Comparison of ENCODE assay signal across 1 cellular context in the genomic region with DNA sequence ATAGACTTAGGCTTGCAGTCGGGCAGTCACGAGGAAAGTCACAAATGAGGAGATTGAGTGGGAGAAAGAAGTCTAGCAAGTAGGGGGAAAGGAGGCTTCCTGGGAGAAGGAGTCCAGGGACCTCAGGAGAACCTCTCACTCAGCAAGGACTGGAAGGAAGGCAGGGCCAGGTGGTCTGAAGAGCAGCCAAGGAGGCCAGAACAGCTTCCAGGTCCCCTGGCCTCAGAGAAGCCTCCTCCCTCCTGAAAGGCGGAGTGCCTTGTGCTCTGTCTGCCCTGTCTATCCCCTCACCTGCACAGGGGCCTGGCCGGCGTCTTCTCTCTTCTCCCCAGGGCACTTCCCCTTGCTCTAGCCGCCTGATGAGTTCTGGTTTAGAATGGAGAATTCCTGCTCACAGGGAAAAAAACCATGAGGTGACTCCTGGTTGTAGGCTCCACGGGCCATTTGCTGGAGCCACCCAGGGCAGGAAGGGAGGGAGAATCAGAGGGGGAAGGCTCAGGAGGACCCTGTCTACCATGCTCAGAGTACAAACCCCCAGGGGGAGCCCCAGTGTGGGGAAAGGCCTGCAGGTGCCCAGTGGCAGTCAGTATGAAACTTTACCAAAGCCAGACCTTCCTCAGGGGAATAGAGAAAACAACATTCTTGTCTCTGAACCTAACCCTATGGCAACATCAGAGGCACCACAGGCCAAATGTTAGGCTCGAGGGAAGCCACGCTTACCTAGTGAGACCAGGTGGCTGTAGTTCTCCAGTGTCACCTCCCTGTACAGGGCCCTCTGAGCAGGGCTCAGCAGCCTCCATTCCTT.
TF ChIP-seq lines count a peak whose summit lies in the region.

No MANE protein-coding gene starts in this region.

TF ChIP-seq in SK-N-SH treated with all-trans-retinoic acid at 6 μM for 48 hours, 23 proteins besides CTCF, POLR2A, EP300 and RAD21 (continued from another document):
- TF ChIP-seq, protein P1, sequence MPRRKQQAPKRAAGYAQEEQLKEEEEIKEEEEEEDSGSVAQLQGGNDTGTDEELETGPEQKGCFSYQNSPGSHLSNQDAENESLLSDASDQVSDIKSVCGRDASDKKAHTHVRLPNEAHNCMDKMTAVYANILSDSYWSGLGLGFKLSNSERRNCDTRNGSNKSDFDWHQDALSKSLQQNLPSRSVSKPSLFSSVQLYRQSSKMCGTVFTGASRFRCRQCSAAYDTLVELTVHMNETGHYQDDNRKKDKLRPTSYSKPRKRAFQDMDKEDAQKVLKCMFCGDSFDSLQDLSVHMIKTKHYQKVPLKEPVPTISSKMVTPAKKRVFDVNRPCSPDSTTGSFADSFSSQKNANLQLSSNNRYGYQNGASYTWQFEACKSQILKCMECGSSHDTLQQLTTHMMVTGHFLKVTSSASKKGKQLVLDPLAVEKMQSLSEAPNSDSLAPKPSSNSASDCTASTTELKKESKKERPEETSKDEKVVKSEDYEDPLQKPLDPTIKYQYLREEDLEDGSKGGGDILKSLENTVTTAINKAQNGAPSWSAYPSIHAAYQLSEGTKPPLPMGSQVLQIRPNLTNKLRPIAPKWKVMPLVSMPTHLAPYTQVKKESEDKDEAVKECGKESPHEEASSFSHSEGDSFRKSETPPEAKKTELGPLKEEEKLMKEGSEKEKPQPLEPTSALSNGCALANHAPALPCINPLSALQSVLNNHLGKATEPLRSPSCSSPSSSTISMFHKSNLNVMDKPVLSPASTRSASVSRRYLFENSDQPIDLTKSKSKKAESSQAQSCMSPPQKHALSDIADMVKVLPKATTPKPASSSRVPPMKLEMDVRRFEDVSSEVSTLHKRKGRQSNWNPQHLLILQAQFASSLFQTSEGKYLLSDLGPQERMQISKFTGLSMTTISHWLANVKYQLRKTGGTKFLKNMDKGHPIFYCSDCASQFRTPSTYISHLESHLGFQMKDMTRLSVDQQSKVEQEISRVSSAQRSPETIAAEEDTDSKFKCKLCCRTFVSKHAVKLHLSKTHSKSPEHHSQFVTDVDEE (CRISPR knock-in tag; IDR thresholded peaks at IDR 0.05) = no peak
- TF ChIP-seq ZFP3 (CRISPR knock-in tag; IDR thresholded peaks at IDR 0.05) = no peak
- TF ChIP-seq ZFP30 (CRISPR knock-in tag; IDR thresholded peaks at IDR 0.05) = no peak
- TF ChIP-seq OSR1 (CRISPR knock-in tag; IDR thresholded peaks at IDR 0.05) = no peak
- TF ChIP-seq, protein P2, sequence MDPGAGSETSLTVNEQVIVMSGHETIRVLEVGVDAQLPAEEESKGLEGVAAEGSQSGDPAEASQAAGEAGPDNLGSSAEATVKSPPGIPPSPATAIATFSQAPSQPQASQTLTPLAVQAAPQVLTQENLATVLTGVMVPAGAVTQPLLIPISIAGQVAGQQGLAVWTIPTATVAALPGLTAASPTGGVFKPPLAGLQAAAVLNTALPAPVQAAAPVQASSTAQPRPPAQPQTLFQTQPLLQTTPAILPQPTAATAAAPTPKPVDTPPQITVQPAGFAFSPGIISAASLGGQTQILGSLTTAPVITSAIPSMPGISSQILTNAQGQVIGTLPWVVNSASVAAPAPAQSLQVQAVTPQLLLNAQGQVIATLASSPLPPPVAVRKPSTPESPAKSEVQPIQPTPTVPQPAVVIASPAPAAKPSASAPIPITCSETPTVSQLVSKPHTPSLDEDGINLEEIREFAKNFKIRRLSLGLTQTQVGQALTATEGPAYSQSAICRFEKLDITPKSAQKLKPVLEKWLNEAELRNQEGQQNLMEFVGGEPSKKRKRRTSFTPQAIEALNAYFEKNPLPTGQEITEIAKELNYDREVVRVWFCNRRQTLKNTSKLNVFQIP (CRISPR knock-in tag; IDR thresholded peaks at IDR 0.05; ENCODE audit: borderline replicate concordance, low read depth) = no peak
- TF ChIP-seq ZC3H10 (CRISPR knock-in tag; IDR thresholded peaks at IDR 0.05) = no peak
